Comparison of ENCODE assay signal across 9 cellular contexts in the genomic region with DNA sequence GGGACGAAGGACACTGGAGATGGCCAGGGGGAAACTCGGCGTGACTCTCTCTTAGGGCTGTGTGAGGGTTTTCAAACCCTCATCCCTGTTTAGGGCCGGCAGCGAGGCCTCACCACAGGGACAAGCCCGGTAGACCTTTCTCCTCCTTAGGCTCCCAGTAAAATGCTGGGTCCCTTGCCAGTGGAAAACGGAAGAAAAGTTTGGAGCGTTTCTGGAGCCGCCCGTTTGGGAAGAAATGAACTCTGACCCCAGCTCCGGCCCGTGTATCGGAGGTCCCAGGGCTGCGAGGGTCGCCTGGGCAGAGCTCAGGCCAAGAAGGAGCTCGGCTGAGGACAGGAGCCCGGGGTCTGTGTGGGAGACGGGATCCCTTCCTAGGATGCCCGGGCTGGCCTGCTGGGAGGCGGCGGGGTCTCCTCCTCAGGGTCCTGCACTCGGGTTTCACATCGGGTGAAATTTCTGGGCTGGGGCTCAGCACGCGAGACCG. TPM values are rescaled to one million over a fixed set of nuclear protein-coding genes. Genes with fewer than 3 reads are reported as not detected.
A peak's percentile ranks its signal among the peaks of the same experiment; 100 is the strongest.
DNase-seq lines count a peak whose midpoint lies in the region; ATAC-seq and TF ChIP-seq lines count a peak whose summit lies in the region.
"Had no signal": no experiment of that assay in that cellular context is flagged by ENCODE, and none has a peak within 500 bp of the region (broad histone marks: within the 10 kb centered on the region; RNA-seq: fewer than 3 reads in every experiment).

No MANE protein-coding gene starts in this region.

- peak overlapping the region; percentile 83 for H3K4me3 ChIP-seq in epithelial cell of proximal tubule (ENCODE audit: low read depth, low read length)
- H3K4me3 ChIP-seq in neural progenitor cell = peak overlapping the region; percentile 95

- H3K36me3 ChIP-seq in neural progenitor cell = no peaks in the 10 kb centered on the region

- no peaks in the 10 kb centered on the region for H3K79me2 ChIP-seq in neural progenitor cell (ENCODE audit: low read depth)

- peak overlapping the region; percentile 87 for H3K4me3 Mint-ChIP-seq in activated CD4-positive, alpha-beta T cell treated with anti-CD3 and anti-CD28 coated beads for 36 hours
- H3K4me3 Mint-ChIP-seq in neural progenitor cell = peak overlapping the region; percentile 95

- CTCF ChIA-PET in activated CD4-positive, alpha-beta T cell treated with anti-CD3 and anti-CD28 coated beads for 36 hours (lab: Charles Lee) = interaction anchor here (0.5 to 1.1 kb wide), 5 partner anchors 14 to 130 kb away, joined by 3 to 6 read pairs (median 4); no protein-coding TSS in a partner anchor
- CTCF ChIA-PET in RWPE1 (lab: Yijun Ruan, JAX) = interaction anchor here (1.2 kb wide), 1 partner anchor 29 kb away, joined by 4 read pairs; no protein-coding TSS in a partner anchor

- DNase-seq in activated CD4-positive, alpha-beta T cell treated with anti-CD3 and anti-CD28 coated beads for 36 hours = peak; percentile 34
- DNase-seq in activated CD4-positive, alpha-beta T cell treated with anti-CD3 and anti-CD28 coated beads for 48 hours = no peak
- no peak for DNase-seq in RWPE1 (ENCODE audit: low spot score)
- no peak for DNase-seq in epithelial cell of proximal tubule (ENCODE audit: low read depth)
- peak; percentile 62 for DNase-seq in neural progenitor cell (ENCODE audit: low spot score)
- no peak for DNase-seq in NCI-H1048 (lab: John Stamatoyannopoulos, UW)
- DNase-seq in NAMALWA (ENCODE audit: low spot score) = no peak
- DNase-seq in NOMO-1 treated with DMSO at 0.1 percent for 48 hours (lab: John Stamatoyannopoulos, UW; ENCODE audit: unreplicated experiment) = no peak

- H3K4me2 ChIP-seq in neural progenitor cell = peak overlapping the region; percentile 92

- H3F3A ChIP-seq in neural progenitor cell (ENCODE audit: low read depth) = peaks cover 40% of the 10 kb centered on the region

- H4K20me1 ChIP-seq in neural progenitor cell (ENCODE audit: low read depth) = peaks cover 6% of the 10 kb centered on the region

- peaks cover 56% of the 10 kb centered on the region for H3K27me3 ChIP-seq in neural progenitor cell

- H3K9me3 ChIP-seq in neural progenitor cell (ENCODE audit: low read depth) = no peaks in the 10 kb centered on the region

- H3K9ac ChIP-seq in neural progenitor cell = no peak overlapping the region

- TF ChIP-seq CTCF in RWPE1 (conservative IDR thresholded peaks at IDR 0.05; ENCODE audit: low read depth) (no peak), epithelial cell of proximal tubule (conservative IDR thresholded peaks at IDR 0.05; ENCODE audit: low read depth, low read length) (no peak), neural progenitor cell (IDR thresholded peaks at IDR 0.05) (no peak)

- H3K4me1 Mint-ChIP-seq in activated CD4-positive, alpha-beta T cell treated with anti-CD3 and anti-CD28 coated beads for 36 hours = peaks cover 20% of the 10 kb centered on the region
- peaks cover 9% of the 10 kb centered on the region for H3K4me1 Mint-ChIP-seq in neural progenitor cell

- peaks cover 2% of the 10 kb centered on the region for H3K36me3 Mint-ChIP-seq in activated CD4-positive, alpha-beta T cell treated with anti-CD3 and anti-CD28 coated beads for 36 hours (ENCODE audit: low read depth)
- H3K36me3 Mint-ChIP-seq in neural progenitor cell = no peaks in the 10 kb centered on the region

- POLR2A ChIA-PET in activated CD4-positive, alpha-beta T cell treated with anti-CD3 and anti-CD28 coated beads for 36 hours (lab: Charles Lee) = interaction anchor here (0.9 to 1.5 kb wide), 3 partner anchors 23 to 100 kb away, joined by 3 to 10 read pairs (median 3); a partner anchor contains a TSS
- POLR2A ChIA-PET in RWPE1 (lab: Yijun Ruan, JAX; ENCODE audit: low non-redundant PET) = interaction anchor here (0.6 kb wide), 2 partner anchors 17 to 151 kb away, joined by 3 read pairs; no protein-coding TSS in a partner anchor

- intact Hi-C loops in activated CD4-positive, alpha-beta T cell treated with anti-CD3 and anti-CD28 coated beads for 36 hours (cut with DNase I, micrococcal nuclease) = loop anchor here (1.0 kb wide), 1 partner anchor 8 kb away; no protein-coding TSS in a partner anchor

- H3K27ac ChIP-seq in RWPE1 (peak overlapping the region; percentile 85), neural progenitor cell (no peak overlapping the region)

- H2AFZ ChIP-seq in neural progenitor cell (replicated peaks) = peak overlapping the region; percentile 98

- H3K27ac Mint-ChIP-seq in activated CD4-positive, alpha-beta T cell treated with anti-CD3 and anti-CD28 coated beads for 36 hours = peak overlapping the region; percentile 63
- no peak overlapping the region for H3K27ac Mint-ChIP-seq in neural progenitor cell

- H3K4me1 ChIP-seq in neural progenitor cell = no peaks in the 10 kb centered on the region

- H3K9me3 Mint-ChIP-seq in activated CD4-positive, alpha-beta T cell treated with anti-CD3 and anti-CD28 coated beads for 36 hours (ENCODE audit: low read depth) = peaks cover 2% of the 10 kb centered on the region
- peaks cover 10% of the 10 kb centered on the region for H3K9me3 Mint-ChIP-seq in neural progenitor cell

- peaks cover 7% of the 10 kb centered on the region for H3K27me3 Mint-ChIP-seq in activated CD4-positive, alpha-beta T cell treated with anti-CD3 and anti-CD28 coated beads for 36 hours
- H3K27me3 Mint-ChIP-seq in neural progenitor cell (ENCODE audit: insufficient read depth, low read depth) = peaks cover 27% of the 10 kb centered on the region

- ATAC-seq in activated CD4-positive, alpha-beta T cell treated with anti-CD3 and anti-CD28 coated beads for 36 hours = peak; percentile 9

RNA-seq across cellular contexts. Expression of a gene that starts 23.2 kb away (rescaled TPM):
- 1 to 10 TPM; 7.6 to 8.3 TPM for total RNA-seq in activated CD4-positive, alpha-beta T cell treated with anti-CD3 and anti-CD28 coated beads for 36 hours
- 2.4 and 7.7 TPM in 2 replicates for total RNA-seq in epithelial cell of proximal tubule
- 1.3 and 4.0 TPM in 2 replicates for total RNA-seq in neural progenitor cell (ENCODE audit: low replicate concordance)

RNA-seq across cellular contexts. Expression of a gene that starts 29.9 kb away (rescaled TPM):
- not detected for total RNA-seq in activated CD4-positive, alpha-beta T cell treated with anti-CD3 and anti-CD28 coated beads for 36 hours
- total RNA-seq in epithelial cell of proximal tubule (0.52 TPM in 1 of 2 replicates, not detected in the other), neural progenitor cell (ENCODE audit: low replicate concordance) (not detected in 2 replicates)
- total RNA-seq: dermis microvascular lymphatic vessel endothelial cell had no signal

RNA-seq across cellular contexts. Expression of a gene that starts 45.7 kb away (rescaled TPM):
- under 1 TPM; 0.21 to 0.32 TPM for total RNA-seq in activated CD4-positive, alpha-beta T cell treated with anti-CD3 and anti-CD28 coated beads for 36 hours
- total RNA-seq in epithelial cell of proximal tubule = 15.8 and 22.1 TPM in 2 replicates
- 5.4 and 19.6 TPM in 2 replicates for total RNA-seq in neural progenitor cell (ENCODE audit: low replicate concordance)

RNA-seq across cellular contexts. Expression of a gene that starts 59.0 kb away (rescaled TPM):
- under 1 TPM; 0.11 to 0.30 TPM for total RNA-seq in activated CD4-positive, alpha-beta T cell treated with anti-CD3 and anti-CD28 coated beads for 36 hours
- total RNA-seq in epithelial cell of proximal tubule (not detected in 2 replicates), neural progenitor cell (ENCODE audit: low replicate concordance) (5.4 and 16.2 TPM in 2 replicates)
- total RNA-seq: dermis microvascular lymphatic vessel endothelial cell had no signal

Comparison
In these comparisons a context has a peak if more than half of its experiments do, and no peak if none do; other contexts are left out.
1. DNase-seq: peak in activated CD4-positive, alpha-beta T cell treated with anti-CD3 and anti-CD28 coated beads for 36 hours (single experiment) and neural progenitor cell (single experiment); none in activated CD4-positive, alpha-beta T cell treated with anti-CD3 and anti-CD28 coated beads for 48 hours (single experiment), RWPE1 (single experiment), epithelial cell of proximal tubule (single experiment), NCI-H1048 (single experiment), NAMALWA (single experiment) and NOMO-1 treated with DMSO at 0.1 percent for 48 hours (single experiment).